In the genomic region with DNA sequence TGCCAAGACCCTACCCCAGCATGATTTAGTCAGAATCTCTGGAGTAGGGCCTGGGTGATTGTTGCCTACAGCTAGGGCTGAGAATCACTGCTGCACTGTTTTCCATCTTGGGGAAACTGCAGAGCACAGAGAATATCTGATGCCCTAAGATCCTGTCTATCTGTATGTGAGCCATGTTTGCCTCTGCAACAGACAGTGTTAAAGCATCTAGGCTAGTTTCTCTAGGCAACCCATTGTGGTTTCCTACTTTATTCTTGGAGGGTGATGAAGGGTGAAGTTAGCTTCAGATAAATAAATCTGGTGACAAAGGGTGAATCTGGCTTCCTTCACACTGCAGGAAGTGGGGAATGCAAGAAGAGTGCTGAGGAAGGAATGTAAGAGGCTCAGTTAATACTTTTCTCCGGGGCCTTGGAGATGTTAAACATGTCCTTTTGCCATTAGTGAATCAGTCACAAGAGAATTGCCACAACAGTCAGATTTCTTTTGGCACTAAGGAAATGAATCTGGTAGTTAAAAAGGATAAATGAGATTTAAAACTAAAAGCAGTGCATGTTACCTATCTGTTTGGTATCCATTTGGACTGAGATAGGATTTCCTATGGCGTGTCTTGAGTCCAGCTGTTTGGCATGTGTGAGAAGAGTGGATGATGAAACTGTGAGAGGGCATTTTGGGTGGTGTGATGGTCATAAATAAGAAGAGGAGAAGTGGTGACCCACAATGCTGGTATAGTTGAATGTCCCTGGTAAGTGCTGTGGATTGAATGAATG, we compare ENCODE assay signal across 8 cellular contexts.
A peak's percentile ranks its signal among the peaks of the same experiment; 100 is the strongest.
DNase-seq lines count a peak whose midpoint lies in the region; ATAC-seq and TF ChIP-seq lines count a peak whose summit lies in the region.
"Not testable (repeated sequence)": the region's sequence is repeated elsewhere in the genome, so short reads cannot be mapped to it uniquely, and the experiment has no call there.

No MANE protein-coding gene starts in this region.

- H3K27ac Mint-ChIP-seq in HFFc6 (peak overlapping the region; percentile 75), endodermal cell (peak overlapping the region; percentile 79), naive B cell (peak overlapping the region in 1 of 6 donors; percentile 80)
- H3K27ac Mint-ChIP-seq in activated T-helper 17 cell treated with anti-CD3 and anti-CD28 coated beads, Interleukin-2, amount 50 U/mL, for 72 hours = not testable (repeated sequence)

- CTCF ChIA-PET in BJ (lab: Yijun Ruan, JAX) = not testable (repeated sequence)

- H3K4me3 Mint-ChIP-seq in HFFc6 (peak overlapping the region; percentile 19; the same call in 1 of the 2 replicates), naive B cell (peak overlapping the region in 1 of 8 donors; percentile 12)
- H3K4me3 Mint-ChIP-seq in activated T-helper 17 cell treated with anti-CD3 and anti-CD28 coated beads, Interleukin-2, amount 50 U/mL, for 72 hours; endodermal cell: not testable (repeated sequence)

- ATAC-seq in activated T-helper 17 cell treated with anti-CD3 and anti-CD28 coated beads, Interleukin-2, amount 50 U/mL, for 72 hours (replicated peaks) = peak; percentile 42
- ATAC-seq in naive B cell (ENCODE audit: low read depth in 2 of 2) = peak; percentile 65 to 73

- TF ChIP-seq CTCF in BJ (IDR thresholded peaks at IDR 0.05; ENCODE audit: insufficient read depth, low read depth, low read length); HFFc6 (IDR thresholded peaks at IDR 0.05); endodermal cell (conservative IDR thresholded peaks at IDR 0.05); foreskin fibroblast (IDR thresholded peaks at IDR 0.05; ENCODE audit: low read depth, low read length): not testable (repeated sequence)

- not testable (repeated sequence) for H3K27me3 Mint-ChIP-seq in HFFc6 (ENCODE audit: insufficient read depth); activated T-helper 17 cell treated with anti-CD3 and anti-CD28 coated beads, Interleukin-2, amount 50 U/mL, for 72 hours; endodermal cell (ENCODE audit: insufficient read depth); naive B cell

- not testable (repeated sequence) for H3K4me3 ChIP-seq in BJ (ENCODE audit: low read depth, low read length); endodermal cell (ENCODE audit: low read length); foreskin fibroblast (ENCODE audit: low read depth in 1 of 2, low read length in 2 of 2)

- not testable (repeated sequence) for H3K27ac ChIP-seq in endodermal cell (ENCODE audit: low read depth, low read length)

- not testable (repeated sequence) for H3K9me3 Mint-ChIP-seq in HFFc6; activated T-helper 17 cell treated with anti-CD3 and anti-CD28 coated beads, Interleukin-2, amount 50 U/mL, for 72 hours; endodermal cell; naive B cell

- not testable (repeated sequence) for H3K36me3 ChIP-seq in BJ (ENCODE audit: control insufficient read depth, insufficient read depth, low read length); endodermal cell (ENCODE audit: control insufficient read depth, insufficient read depth, low read length)

- DNase-seq in BJ (ENCODE audit: low read depth) = peak; percentile 4
- peak; percentile 14 for DNase-seq in GM04503 (ENCODE audit: low read depth)
- not testable (repeated sequence) for DNase-seq in HFFc6, naive B cell
- peak; percentile 47 for DNase-seq in RPMI7951 (ENCODE audit: low read depth)
- DNase-seq in endodermal cell = peak; percentile 14
- peak; percentile 50 to 66 for DNase-seq in foreskin fibroblast

- not testable (repeated sequence) for H3K9me3 ChIP-seq in endodermal cell (ENCODE audit: control insufficient read depth, low read length)

- 63% methylated on average over 2 of the region's 2 CpGs; no CpG with 5 or more reads in 1 of the 2 experiments for whole genome bisulfite sequencing in endodermal cell (ENCODE audit: insufficient coverage in 1 of 2, insufficient read length in 1 of 2), 2 experiments

- not testable (repeated sequence) for H3K4me1 ChIP-seq in endodermal cell (ENCODE audit: control insufficient read depth, insufficient read depth, low read length)

- POLR2A ChIA-PET in BJ (lab: Charles Lee) = not testable (repeated sequence)

- not testable (repeated sequence) for H3K4me1 Mint-ChIP-seq in HFFc6 (ENCODE audit: low read depth); activated T-helper 17 cell treated with anti-CD3 and anti-CD28 coated beads, Interleukin-2, amount 50 U/mL, for 72 hours; endodermal cell; naive B cell

- not testable (repeated sequence) for H3K9ac ChIP-seq in endodermal cell (ENCODE audit: extremely low read depth, low read length, poor library complexity, severe bottlenecking)

- not testable (repeated sequence) for H3K36me3 Mint-ChIP-seq in HFFc6 (ENCODE audit: low read depth); activated T-helper 17 cell treated with anti-CD3 and anti-CD28 coated beads, Interleukin-2, amount 50 U/mL, for 72 hours (ENCODE audit: low read depth); endodermal cell (ENCODE audit: low read depth); naive B cell

- not testable (repeated sequence) for H3K27me3 ChIP-seq in BJ (ENCODE audit: control insufficient read depth, insufficient read depth, low read length); endodermal cell (ENCODE audit: control insufficient read depth, insufficient read depth, low read length, poor library complexity, severe bottlenecking)
